ENCODE assay signal across 10 cellular contexts in the genomic region with DNA sequence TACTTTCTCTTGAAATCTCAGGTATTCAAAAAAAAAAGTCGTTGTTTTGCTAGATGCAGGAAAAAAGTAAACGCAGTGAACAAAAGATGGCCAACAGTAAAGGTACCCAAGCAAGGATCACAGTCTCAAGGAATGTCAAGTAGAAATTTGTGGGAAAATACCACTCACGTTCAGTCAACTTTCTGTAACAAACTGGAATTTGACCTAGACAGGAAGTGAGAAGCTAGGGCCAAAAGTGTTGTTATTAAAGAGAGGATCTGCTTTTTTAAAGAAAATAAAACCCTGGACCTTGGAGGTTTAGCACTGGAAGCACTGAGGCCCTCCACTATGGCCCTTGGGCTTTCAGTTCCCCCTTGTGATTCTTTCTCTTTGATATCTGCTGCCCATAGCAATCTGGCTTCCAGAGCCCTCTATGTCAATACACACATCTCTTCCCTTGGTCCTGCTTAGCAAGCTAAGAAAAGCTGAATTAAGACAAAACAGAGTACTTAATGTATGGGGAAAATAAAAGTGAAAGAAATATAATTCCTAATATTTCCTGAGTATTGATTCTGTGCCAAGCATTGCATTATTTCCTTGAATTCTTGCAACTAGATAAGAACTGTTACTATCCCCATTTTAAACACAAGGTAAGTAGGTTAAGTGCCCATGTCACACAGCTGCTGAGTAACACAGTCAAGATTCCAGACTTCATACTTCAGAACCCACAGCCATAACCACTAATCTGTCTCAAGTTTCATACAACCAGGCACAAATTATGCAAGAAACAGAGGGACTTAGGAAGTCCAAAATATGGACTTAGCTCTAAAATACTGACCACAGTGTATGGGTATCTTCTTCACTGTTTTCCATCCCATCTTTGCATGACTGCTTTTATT. TPM values are rescaled to one million over a fixed set of nuclear protein-coding genes. Genes with fewer than 3 reads are reported as not detected.
DNase-seq lines count a peak whose midpoint lies in the region; ATAC-seq and TF ChIP-seq lines count a peak whose summit lies in the region.
"Had no signal": no experiment of that assay in that cellular context is flagged by ENCODE, and none has a peak within 500 bp of the region (broad histone marks: within the 10 kb centered on the region; RNA-seq: fewer than 3 reads in every experiment).

No MANE protein-coding gene starts in this region.

- H3K9me3 ChIP-seq in MG63 = no peaks in the 10 kb centered on the region
- no peaks in the 10 kb centered on the region for H3K9me3 ChIP-seq in psoas muscle

- H3K36me3 ChIP-seq in MG63 (no peaks in the 10 kb centered on the region), psoas muscle (ENCODE audit: insufficient read depth in 1 of 2, low read depth in 1 of 2) (no peaks in the 10 kb centered on the region)

- H3K27ac Mint-ChIP-seq in Calu3 (ENCODE audit: unreplicated experiment) = peak overlapping the region; percentile 53
- H3K27ac Mint-ChIP-seq: activated T-cell treated with anti-CD3 and anti-CD28 coated beads, Interleukin-2, amount 50 U/mL, for 72 hours had no signal

- BruUV-seq in Calu3 (replicated peaks; lab: Mats Ljungman, UMichigan) = no TSS peak

- H3K9me3 Mint-ChIP-seq in Calu3 (ENCODE audit: low read depth, unreplicated experiment) = peaks cover 3% of the 10 kb centered on the region

- no peaks in the 10 kb centered on the region for H3K27me3 Mint-ChIP-seq in Calu3 (ENCODE audit: unreplicated experiment)

- CTCF ChIA-PET in Calu3 (lab: Charles Lee) = interaction anchor here (0.6 to 0.9 kb wide), 3 partner anchors 61 to 274 kb away, joined by 3 to 4 read pairs (median 4); no protein-coding TSS in a partner anchor

- DNase-seq in Calu3 (peak; percentile 24), MG63 (peak; percentile 19), choroid plexus epithelial cell (ENCODE audit: low read depth) (peak; percentile 98), psoas muscle (no peak), NCI-H2227 treated with DMSO at 0.1 percent for 48 hours (lab: John Stamatoyannopoulos, UW) (no peak), NCI-H2227 (lab: John Stamatoyannopoulos, UW; ENCODE audit: unreplicated experiment) (no peak)
- no peak for DNase-seq in activated naive CD4-positive, alpha-beta T cell treated with Interleukin-2 at 50 U/mL for 16 hours
- DNase-seq: activated T-cell treated with anti-CD3 and anti-CD28 coated beads, Interleukin-2, amount 50 U/mL, for 72 hours; stimulated activated CD4-positive, alpha-beta T cell treated with anti-CD3 and anti-CD28 coated beads, Interleukin-2, amount 100 ng/mL, for 24 hours had no signal

- 67 to 73% (median 68%) methylated on average over 3 of the region's 3 CpGs for WGBS in psoas muscle, 3 donors

- TF ChIP-seq CTCF in Calu3 (IDR thresholded peaks at IDR 0.05; ENCODE audit: unreplicated experiment) (no peak), choroid plexus epithelial cell (conservative IDR thresholded peaks at IDR 0.05; ENCODE audit: low read depth, low read length) (no peak), psoas muscle (IDR thresholded peaks at IDR 0.05) (no peak)

- H3K4me1 Mint-ChIP-seq in Calu3 (ENCODE audit: low read depth, unreplicated experiment) = peaks cover 44% of the 10 kb centered on the region

- H3K4me3 ChIP-seq in MG63 (no peak overlapping the region), choroid plexus epithelial cell (ENCODE audit: low read depth, low read length) (no peak overlapping the region), psoas muscle (no peak overlapping the region)

- peaks cover 24% of the 10 kb centered on the region for H3K4me1 ChIP-seq in psoas muscle

- peak overlapping the region; percentile 100 for H3K27ac ChIP-seq in psoas muscle

- H3K36me3 Mint-ChIP-seq in Calu3 (ENCODE audit: insufficient read depth, unreplicated experiment) = peaks cover 19% of the 10 kb centered on the region

- no peaks in the 10 kb centered on the region for H3K27me3 ChIP-seq in MG63
- no peaks in the 10 kb centered on the region for H3K27me3 ChIP-seq in psoas muscle (ENCODE audit: insufficient read depth in 3 of 3, low read length in 2 of 3)

- no peak overlapping the region for H3K4me3 Mint-ChIP-seq in Calu3 (ENCODE audit: low read depth, unreplicated experiment)
- H3K4me3 Mint-ChIP-seq: activated T-cell treated with anti-CD3 and anti-CD28 coated beads, Interleukin-2, amount 50 U/mL, for 72 hours had no signal

- ATAC-seq in psoas muscle (peak in 1 of 4 donors; percentile 9), HG03565 (IDR thresholded peaks at IDR 0.05; ENCODE audit: unreplicated experiment) (no peak)
- ATAC-seq: activated T-cell treated with anti-CD3 and anti-CD28 coated beads, Interleukin-2, amount 50 U/mL, for 72 hours had no signal

- intact Hi-C loops in Calu3 (cut with micrococcal nuclease; ENCODE audit: unreplicated experiment) (loop anchor here (2.0 to 5.0 kb wide), 5 partner anchors 41 to 458 kb away; no protein-coding TSS in a partner anchor), psoas muscle (cut with DNase I) (loop anchor here (1.0 to 10.0 kb wide), 5 partner anchors 31 to 568 kb away; no protein-coding TSS in a partner anchor)

RNA-seq across cellular contexts. Expression of a gene that starts 2.6 kb away (rescaled TPM):
- total RNA-seq in Calu3 (2022) (4.0 and 4.3 TPM in 2 replicates), psoas muscle (10 to 100 TPM; 12.3 to 27.9 (median 17.2) TPM)
- 0.30 and 3.7 TPM in 2 replicates for total RNA-seq in MG63 (2014; rRNA removed; shearing (Covaris generic); ENCODE audit: low replicate concordance)
- 10 to 100 TPM; 17.0 to 26.1 (median 21.3) TPM for polyA plus RNA-seq in psoas muscle

Comparison
In these comparisons a context has a peak if more than half of its experiments do, and no peak if none do; other contexts are left out.
1. DNase-seq: peak in Calu3 (single experiment), MG63 (single experiment) and choroid plexus epithelial cell (single experiment); none in psoas muscle (0 of 2), NCI-H2227 treated with DMSO at 0.1 percent for 48 hours (single experiment), NCI-H2227 (single experiment) and activated naive CD4-positive, alpha-beta T cell treated with Interleukin-2 at 50 U/mL for 16 hours (single experiment).